In the genomic region with DNA sequence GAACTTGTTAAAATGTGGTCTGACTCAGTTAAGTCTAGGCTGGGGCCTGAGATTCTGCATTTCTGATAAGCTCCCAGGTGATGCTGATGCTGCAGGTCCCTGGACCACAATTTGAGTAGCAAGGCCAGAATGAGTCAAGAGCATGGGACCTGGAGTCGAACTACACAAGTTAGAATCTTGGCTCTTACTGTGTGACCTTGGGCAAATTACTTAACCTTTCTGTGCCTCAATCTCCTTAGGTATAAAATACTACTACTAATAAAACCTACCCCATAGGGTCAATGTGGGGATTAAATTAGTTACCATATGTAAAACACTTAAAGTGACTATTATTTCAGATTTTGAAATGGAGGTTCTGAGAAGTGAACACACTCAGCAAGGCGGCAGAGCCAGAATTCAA, we compare ENCODE assay signal across 16 cellular contexts. TPM values are rescaled to one million over a fixed set of nuclear protein-coding genes. Genes with fewer than 3 reads are reported as not detected.
"Had no signal": no experiment of that assay in that cellular context is flagged by ENCODE, and none has a peak within 500 bp of the region (broad histone marks: within the 10 kb centered on the region; RNA-seq: fewer than 3 reads in every experiment).

No MANE protein-coding gene starts in this region.

- ATAC-seq: heart left ventricle had no signal

- H3K9me3 Mint-ChIP-seq: activated CD4-positive, alpha-beta T cell treated with anti-CD3 and anti-CD28 coated beads, Interleukin-2, amount 10 ng/mL, durations not matched to agents 24 days and 14 days; activated naive CD4-positive, alpha-beta T cell treated with anti-CD3 and anti-CD28 coated beads, Interleukin-2, amount 50 U/mL, for 72 hours; activated T-helper 2 cell treated with anti-CD3 and anti-CD28 coated beads, Interferon-gamma antibody, Interleukin-2, Interleukin-4, amounts not matched to agents 10 μg/mL and 5 μg/mL and 100 μg/mL, durations not matched to agents 14 hours and 24 hours and 36 hours; nephron had no signal

- H3K4me1 ChIP-seq: ascending aorta, suprapubic skin had no signal

- H3K4me3 ChIP-seq: ascending aorta, heart left ventricle, mucosa of descending colon, smooth muscle cell, suprapubic skin, upper lobe of left lung had no signal

- H3K27ac Mint-ChIP-seq: nephron had no signal

- H3K36me3 Mint-ChIP-seq: activated naive CD4-positive, alpha-beta T cell treated with anti-CD3 and anti-CD28 coated beads, Interleukin-2, amount 50 U/mL, for 72 hours had no signal

- H3K36me3 ChIP-seq: ascending aorta, heart left ventricle, suprapubic skin, upper lobe of left lung had no signal

- H3K27ac ChIP-seq: ascending aorta, heart left ventricle, suprapubic skin, WERI-Rb-1 had no signal

- H3K27me3 Mint-ChIP-seq: activated CD4-positive, alpha-beta T cell treated with anti-CD3 and anti-CD28 coated beads, Interleukin-2, amount 10 ng/mL, durations not matched to agents 24 days and 14 days; progenitor cell of endocrine pancreas had no signal

- H3K4me3 Mint-ChIP-seq: nephron had no signal

- H3K27me3 ChIP-seq: ascending aorta, heart left ventricle, suprapubic skin, upper lobe of left lung had no signal

- H3K9me3 ChIP-seq: ascending aorta, heart left ventricle, mucosa of descending colon, suprapubic skin, upper lobe of left lung had no signal

- DNase-seq: foreskin melanocyte, left colon, occipital lobe, right cardiac atrium, upper lobe of left lung had no signal

RNA-seq across cellular contexts. Expression of gene KLHL35, which starts 58.5 kb away (rescaled TPM):
- total RNA-seq: ascending aorta had no signal
